1 cellular context compared by ENCODE assay signal in the genomic region with DNA sequence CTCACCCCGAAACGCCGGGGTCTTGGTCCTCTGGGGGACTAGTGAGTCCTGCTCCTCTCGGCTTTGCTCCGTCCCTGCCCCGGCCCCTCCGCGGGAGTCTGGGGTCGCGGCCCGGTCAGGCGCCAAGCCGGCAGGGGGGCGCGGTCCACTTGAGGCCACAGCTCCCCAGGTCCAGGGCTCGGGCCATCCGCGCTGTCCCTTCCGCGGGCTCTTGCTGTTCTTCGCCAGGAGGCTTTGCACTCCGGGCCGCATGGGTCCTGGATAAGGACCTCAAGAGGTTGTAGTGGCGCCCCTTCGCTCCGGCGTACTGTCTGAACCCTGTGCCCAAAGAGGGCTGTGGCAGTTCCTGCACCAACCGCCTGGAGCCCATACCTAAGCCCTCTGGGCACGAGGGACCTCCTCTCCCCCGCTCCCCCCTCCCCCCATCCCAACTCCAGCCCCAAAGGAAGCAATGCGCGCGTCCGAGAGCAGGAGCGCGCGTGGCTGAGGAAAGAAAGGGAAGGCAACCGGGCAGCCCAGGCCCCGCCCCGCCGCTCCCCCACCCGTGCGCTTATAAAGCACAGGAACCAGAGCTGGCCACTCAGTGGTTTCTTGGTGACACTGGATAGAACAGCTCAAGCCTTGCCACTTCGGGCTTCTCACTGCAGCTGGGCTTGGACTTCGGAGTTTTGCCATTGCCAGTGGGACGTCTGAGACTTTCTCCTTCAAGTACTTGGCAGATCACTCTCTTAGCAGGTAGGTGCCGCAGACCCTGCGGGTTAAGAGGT.
TF ChIP-seq lines count a peak whose summit lies in the region.

Gene ADM (plus strand): TSS at position 579 of the 767 bp plus-strand sequence. CDS start 628 bp downstream, outside the sequence.

TF ChIP-seq in A549, 52 proteins besides CTCF, POLR2A, EP300 and RAD21 (continued from another document):
- TF ChIP-seq, protein P1, sequence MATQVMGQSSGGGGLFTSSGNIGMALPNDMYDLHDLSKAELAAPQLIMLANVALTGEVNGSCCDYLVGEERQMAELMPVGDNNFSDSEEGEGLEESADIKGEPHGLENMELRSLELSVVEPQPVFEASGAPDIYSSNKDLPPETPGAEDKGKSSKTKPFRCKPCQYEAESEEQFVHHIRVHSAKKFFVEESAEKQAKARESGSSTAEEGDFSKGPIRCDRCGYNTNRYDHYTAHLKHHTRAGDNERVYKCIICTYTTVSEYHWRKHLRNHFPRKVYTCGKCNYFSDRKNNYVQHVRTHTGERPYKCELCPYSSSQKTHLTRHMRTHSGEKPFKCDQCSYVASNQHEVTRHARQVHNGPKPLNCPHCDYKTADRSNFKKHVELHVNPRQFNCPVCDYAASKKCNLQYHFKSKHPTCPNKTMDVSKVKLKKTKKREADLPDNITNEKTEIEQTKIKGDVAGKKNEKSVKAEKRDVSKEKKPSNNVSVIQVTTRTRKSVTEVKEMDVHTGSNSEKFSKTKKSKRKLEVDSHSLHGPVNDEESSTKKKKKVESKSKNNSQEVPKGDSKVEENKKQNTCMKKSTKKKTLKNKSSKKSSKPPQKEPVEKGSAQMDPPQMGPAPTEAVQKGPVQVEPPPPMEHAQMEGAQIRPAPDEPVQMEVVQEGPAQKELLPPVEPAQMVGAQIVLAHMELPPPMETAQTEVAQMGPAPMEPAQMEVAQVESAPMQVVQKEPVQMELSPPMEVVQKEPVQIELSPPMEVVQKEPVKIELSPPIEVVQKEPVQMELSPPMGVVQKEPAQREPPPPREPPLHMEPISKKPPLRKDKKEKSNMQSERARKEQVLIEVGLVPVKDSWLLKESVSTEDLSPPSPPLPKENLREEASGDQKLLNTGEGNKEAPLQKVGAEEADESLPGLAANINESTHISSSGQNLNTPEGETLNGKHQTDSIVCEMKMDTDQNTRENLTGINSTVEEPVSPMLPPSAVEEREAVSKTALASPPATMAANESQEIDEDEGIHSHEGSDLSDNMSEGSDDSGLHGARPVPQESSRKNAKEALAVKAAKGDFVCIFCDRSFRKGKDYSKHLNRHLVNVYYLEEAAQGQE (IDR thresholded peaks at IDR 0.05) = no peak; the same call in 1 of the 2 replicates
- TF ChIP-seq FOSL2 (IDR thresholded peaks at IDR 0.05) = no peak
- TF ChIP-seq FOSL2 (CRISPR knock-in tag; IDR thresholded peaks at IDR 0.05) = 0 out of 2 replicates have a peak, but pooled peaks have one; percentile 2
